In genomic region chr2:218962859-218963492, GRCh38 we compare ENCODE assay signal across 1 cellular context.
TF ChIP-seq lines count a peak whose summit lies in the region.

No MANE protein-coding gene starts in this region.

TF ChIP-seq in HepG2, 621 proteins besides CTCF, POLR2A, EP300 and RAD21 (continued from another document and continues in another):
- TF ChIP-seq ZHX2 (IDR thresholded peaks at IDR 0.05; ENCODE audit: low read depth) = 0 out of 2 replicates have a peak, but pooled peaks have one; percentile 18
- peak; percentile 91; the same call in 1 of the 2 replicates for TF ChIP-seq ZHX2 (CRISPR knock-in tag; IDR thresholded peaks at IDR 0.05; ENCODE audit: borderline replicate concordance)
- TF ChIP-seq RFX5 (IDR thresholded peaks at IDR 0.05; ENCODE audit: low read depth, low read length) = no peak
- peak; percentile 87; the same call in 1 of the 2 replicates for TF ChIP-seq ZNF563 (CRISPR knock-in tag; IDR thresholded peaks at IDR 0.05)
- TF ChIP-seq ZNF577 (CRISPR knock-in tag; IDR thresholded peaks at IDR 0.05; ENCODE audit: borderline replicate concordance, low read depth) = no peak
- peak; percentile 63; the same call in 1 of the 2 replicates for TF ChIP-seq ZNF761 (CRISPR knock-in tag; conservative IDR thresholded peaks at IDR 0.05)
- 0 out of 2 replicates have a peak, but pooled peaks have one; percentile 25 for TF ChIP-seq NR1H2 (CRISPR knock-in tag; IDR thresholded peaks at IDR 0.05; ENCODE audit: borderline replicate concordance, low read depth)
- TF ChIP-seq, protein P1, sequence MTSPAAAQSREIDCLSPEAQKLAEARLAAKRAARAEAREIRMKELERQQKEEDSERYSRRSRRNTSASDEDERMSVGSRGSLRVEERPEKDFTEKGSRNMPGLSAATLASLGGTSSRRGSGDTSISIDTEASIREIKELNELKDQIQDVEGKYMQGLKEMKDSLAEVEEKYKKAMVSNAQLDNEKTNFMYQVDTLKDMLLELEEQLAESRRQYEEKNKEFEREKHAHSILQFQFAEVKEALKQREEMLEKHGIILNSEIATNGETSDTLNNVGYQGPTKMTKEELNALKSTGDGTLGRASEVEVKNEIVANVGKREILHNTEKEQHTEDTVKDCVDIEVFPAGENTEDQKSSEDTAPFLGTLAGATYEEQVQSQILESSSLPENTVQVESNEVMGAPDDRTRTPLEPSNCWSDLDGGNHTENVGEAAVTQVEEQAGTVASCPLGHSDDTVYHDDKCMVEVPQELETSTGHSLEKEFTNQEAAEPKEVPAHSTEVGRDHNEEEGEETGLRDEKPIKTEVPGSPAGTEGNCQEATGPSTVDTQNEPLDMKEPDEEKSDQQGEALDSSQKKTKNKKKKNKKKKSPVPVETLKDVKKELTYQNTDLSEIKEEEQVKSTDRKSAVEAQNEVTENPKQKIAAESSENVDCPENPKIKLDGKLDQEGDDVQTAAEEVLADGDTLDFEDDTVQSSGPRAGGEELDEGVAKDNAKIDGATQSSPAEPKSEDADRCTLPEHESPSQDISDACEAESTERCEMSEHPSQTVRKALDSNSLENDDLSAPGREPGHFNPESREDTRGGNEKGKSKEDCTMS (CRISPR knock-in tag; conservative IDR thresholded peaks at IDR 0.05) = peak; percentile 93; the same call in 1 of the 2 replicates
- TF ChIP-seq TEAD3 (CRISPR knock-in tag; optimal IDR thresholded peaks at IDR 0.05; ENCODE audit: borderline replicate concordance) = no peak
- TF ChIP-seq PCBP1 (IDR thresholded peaks at IDR 0.05; ENCODE audit: borderline replicate concordance, low read depth, low read length) = no peak
- no peak; the same call in 1 of the 2 replicates for TF ChIP-seq ZNF7 (CRISPR knock-in tag; IDR thresholded peaks at IDR 0.05)
- TF ChIP-seq PHF5A (CRISPR knock-in tag; IDR thresholded peaks at IDR 0.05; ENCODE audit: low read depth, unreplicated experiment) = no peak
- TF ChIP-seq ZNF530 (CRISPR knock-in tag; IDR thresholded peaks at IDR 0.05; ENCODE audit: low read depth) = 0 out of 2 replicates have a peak, but pooled peaks have one; percentile 60
- no peak for TF ChIP-seq FOXA1 (IDR thresholded peaks at IDR 0.05)
- no peak for TF ChIP-seq FOXA1 (CRISPR knock-in tag; IDR thresholded peaks at IDR 0.05)
- peak; percentile 88 for TF ChIP-seq ZNF12 (CRISPR knock-in tag; IDR thresholded peaks at IDR 0.05)
- TF ChIP-seq ATF7-NPFF (CRISPR knock-in tag; IDR thresholded peaks at IDR 0.05; ENCODE audit: low read depth) = peak; percentile 53; the same call in 1 of the 2 replicates
- peak; percentile 66 for TF ChIP-seq ARNT2 (CRISPR knock-in tag; IDR thresholded peaks at IDR 0.05; ENCODE audit: low read depth)
- TF ChIP-seq CHD2 (IDR thresholded peaks at IDR 0.05; ENCODE audit: low read depth, low read length) = no peak
- peak; percentile 33; the same call in 1 of the 2 replicates for TF ChIP-seq GMEB1 (CRISPR knock-in tag; IDR thresholded peaks at IDR 0.05; ENCODE audit: borderline replicate concordance)
- no peak for TF ChIP-seq TCF7L2 (IDR thresholded peaks at IDR 0.05; ENCODE audit: low read depth, low read length)
- peak; percentile 97 for TF ChIP-seq SALL1 (CRISPR knock-in tag; IDR thresholded peaks at IDR 0.05)
- TF ChIP-seq SAFB2 (CRISPR knock-in tag; IDR thresholded peaks at IDR 0.05; ENCODE audit: borderline replicate concordance, low read depth) = no peak
- TF ChIP-seq, protein P2, sequence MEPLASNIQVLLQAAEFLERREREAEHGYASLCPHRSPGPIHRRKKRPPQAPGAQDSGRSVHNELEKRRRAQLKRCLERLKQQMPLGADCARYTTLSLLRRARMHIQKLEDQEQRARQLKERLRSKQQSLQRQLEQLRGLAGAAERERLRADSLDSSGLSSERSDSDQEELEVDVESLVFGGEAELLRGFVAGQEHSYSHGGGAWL (CRISPR knock-in tag; IDR thresholded peaks at IDR 0.05) = peak; percentile 96
- TF ChIP-seq, protein P3, sequence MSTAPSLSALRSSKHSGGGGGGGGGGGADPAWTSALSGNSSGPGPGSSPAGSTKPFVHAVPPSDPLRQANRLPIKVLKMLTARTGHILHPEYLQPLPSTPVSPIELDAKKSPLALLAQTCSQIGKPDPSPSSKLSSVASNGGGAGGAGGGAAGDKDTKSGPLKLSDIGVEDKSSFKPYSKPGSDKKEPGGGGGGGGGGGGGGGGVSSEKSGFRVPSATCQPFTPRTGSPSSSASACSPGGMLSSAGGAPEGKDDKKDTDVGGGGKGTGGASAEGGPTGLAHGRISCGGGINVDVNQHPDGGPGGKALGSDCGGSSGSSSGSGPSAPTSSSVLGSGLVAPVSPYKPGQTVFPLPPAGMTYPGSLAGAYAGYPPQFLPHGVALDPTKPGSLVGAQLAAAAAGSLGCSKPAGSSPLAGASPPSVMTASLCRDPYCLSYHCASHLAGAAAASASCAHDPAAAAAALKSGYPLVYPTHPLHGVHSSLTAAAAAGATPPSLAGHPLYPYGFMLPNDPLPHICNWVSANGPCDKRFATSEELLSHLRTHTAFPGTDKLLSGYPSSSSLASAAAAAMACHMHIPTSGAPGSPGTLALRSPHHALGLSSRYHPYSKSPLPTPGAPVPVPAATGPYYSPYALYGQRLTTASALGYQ (CRISPR knock-in tag; IDR thresholded peaks at IDR 0.05) = peak; percentile 87
- no peak for TF ChIP-seq MBD4 (IDR thresholded peaks at IDR 0.05; ENCODE audit: borderline replicate concordance, low read length)
- TF ChIP-seq NONO (IDR thresholded peaks at IDR 0.05) = no peak
- 0 out of 2 replicates have a peak, but pooled peaks have one; percentile 28 for TF ChIP-seq NONO (CRISPR knock-in tag; conservative IDR thresholded peaks at IDR 0.05)
- peak; percentile 88 for TF ChIP-seq TBX2 (CRISPR knock-in tag; IDR thresholded peaks at IDR 0.05; ENCODE audit: borderline replicate concordance)
- TF ChIP-seq, protein P4, sequence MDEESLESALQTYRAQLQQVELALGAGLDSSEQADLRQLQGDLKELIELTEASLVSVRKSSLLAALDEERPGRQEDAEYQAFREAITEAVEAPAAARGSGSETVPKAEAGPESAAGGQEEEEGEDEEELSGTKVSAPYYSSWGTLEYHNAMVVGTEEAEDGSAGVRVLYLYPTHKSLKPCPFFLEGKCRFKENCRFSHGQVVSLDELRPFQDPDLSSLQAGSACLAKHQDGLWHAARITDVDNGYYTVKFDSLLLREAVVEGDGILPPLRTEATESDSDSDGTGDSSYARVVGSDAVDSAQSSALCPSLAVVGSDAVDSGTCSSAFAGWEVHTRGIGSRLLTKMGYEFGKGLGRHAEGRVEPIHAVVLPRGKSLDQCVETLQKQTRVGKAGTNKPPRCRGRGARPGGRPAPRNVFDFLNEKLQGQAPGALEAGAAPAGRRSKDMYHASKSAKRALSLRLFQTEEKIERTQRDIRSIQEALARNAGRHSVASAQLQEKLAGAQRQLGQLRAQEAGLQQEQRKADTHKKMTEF (CRISPR knock-in tag; IDR thresholded peaks at IDR 0.05) = peak; percentile 54; the same call in 1 of the 2 replicates
- peak; percentile 62; the same call in 1 of the 2 replicates for TF ChIP-seq TIGD3 (CRISPR knock-in tag; IDR thresholded peaks at IDR 0.05; ENCODE audit: borderline replicate concordance)
- TF ChIP-seq EED (CRISPR knock-in tag; IDR thresholded peaks at IDR 0.05) = peak; percentile 91; the same call in 1 of the 2 replicates
- no peak for TF ChIP-seq ZNF468 (CRISPR knock-in tag; IDR thresholded peaks at IDR 0.05)
- no peak for TF ChIP-seq CC2D1A (CRISPR knock-in tag; IDR thresholded peaks at IDR 0.05)
- TF ChIP-seq ZNF562 (CRISPR knock-in tag; IDR thresholded peaks at IDR 0.05; ENCODE audit: borderline replicate concordance) = no peak
- TF ChIP-seq ZNF878 (CRISPR knock-in tag; IDR thresholded peaks at IDR 0.05) = peak; percentile 92; the same call in 1 of the 2 replicates
- peak; percentile 91 for TF ChIP-seq AHR (CRISPR knock-in tag; IDR thresholded peaks at IDR 0.05)
- TF ChIP-seq ZSCAN9 (CRISPR knock-in tag; IDR thresholded peaks at IDR 0.05; ENCODE audit: borderline replicate concordance) = peak; percentile 99
- TF ChIP-seq ZKSCAN1 (IDR thresholded peaks at IDR 0.05; ENCODE audit: low read length) = no peak
- peak; percentile 94 for TF ChIP-seq ZNF709 (CRISPR knock-in tag; IDR thresholded peaks at IDR 0.05)
- TF ChIP-seq CBX5 (CRISPR knock-in tag; IDR thresholded peaks at IDR 0.05; ENCODE audit: borderline replicate concordance) = no peak
- peak; percentile 55; the same call in 1 of the 2 replicates for TF ChIP-seq ZBTB33 (CRISPR knock-in tag; IDR thresholded peaks at IDR 0.05)
- peak; percentile 92 for TF ChIP-seq TEF (CRISPR knock-in tag; IDR thresholded peaks at IDR 0.05)
- TF ChIP-seq ZNF782 (CRISPR knock-in tag; IDR thresholded peaks at IDR 0.05; ENCODE audit: borderline replicate concordance) = no peak
- TF ChIP-seq RAD51 (IDR thresholded peaks at IDR 0.05; ENCODE audit: borderline replicate concordance) = no peak
- no peak for TF ChIP-seq PHB2 (IDR thresholded peaks at IDR 0.05; ENCODE audit: partially characterized antibody)
- peak; percentile 52; the same call in 1 of the 2 replicates for TF ChIP-seq ZBTB38 (CRISPR knock-in tag; IDR thresholded peaks at IDR 0.05)
- TF ChIP-seq ZSCAN25 (CRISPR knock-in tag; IDR thresholded peaks at IDR 0.05) = peak; percentile 57; the same call in 1 of the 2 replicates
- TF ChIP-seq NCOR1 (IDR thresholded peaks at IDR 0.05; ENCODE audit: borderline replicate concordance, low read length) = no peak
